In the genomic region with DNA sequence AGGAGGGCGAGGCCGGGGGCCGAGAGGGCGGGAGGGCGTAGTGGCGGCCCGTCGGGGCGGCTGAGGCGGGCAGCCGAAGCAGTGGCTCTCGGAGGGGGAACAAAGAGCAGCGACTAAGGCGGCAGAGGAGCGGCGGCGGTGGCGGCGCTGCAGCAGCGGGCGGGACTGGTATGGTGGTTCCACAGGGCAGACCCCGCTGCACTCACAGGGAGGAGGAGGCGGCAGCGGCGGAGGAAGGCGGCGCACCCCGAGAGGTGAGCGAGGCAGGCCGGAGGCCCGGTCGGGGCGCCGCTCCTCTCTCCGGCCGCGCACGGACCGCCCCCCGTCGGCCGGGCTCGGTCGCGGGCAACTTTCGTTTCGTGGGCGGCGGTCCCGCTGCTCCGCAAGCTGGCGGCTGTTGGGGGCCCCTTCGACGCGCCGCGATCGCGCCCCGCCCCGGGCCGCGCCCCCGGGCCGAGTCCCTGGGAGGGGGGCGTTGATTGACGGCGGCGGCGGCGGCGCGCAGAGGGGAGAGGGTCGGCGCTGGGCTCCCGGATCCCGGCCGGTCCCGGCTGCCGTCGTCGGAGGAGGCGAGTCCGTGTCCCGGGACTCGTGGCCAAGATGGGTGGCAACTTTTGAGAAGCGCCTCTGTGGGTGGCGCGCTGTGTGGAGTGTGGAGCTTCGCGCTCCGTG, we compare ENCODE assay signal across 8 cellular contexts. TPM values are rescaled to one million over a fixed set of nuclear protein-coding genes. Genes with fewer than 3 reads are reported as not detected.
DNase-seq lines count a peak whose midpoint lies in the region; ATAC-seq and TF ChIP-seq lines count a peak whose summit lies in the region.

No MANE protein-coding gene starts in this region.

- H3K27me3 ChIP-seq in heart left ventricle (no peaks in the 10 kb centered on the region), trophoblast cell (ENCODE audit: insufficient read depth, low read length) (no peaks in the 10 kb centered on the region)

- POLR2A ChIA-PET in OCI-LY7 (lab: Charles Lee): interaction anchor here (0.8 kb wide), 1 partner anchor 959 kb away, joined by 3 read pairs; no protein-coding TSS in a partner anchor

- ATAC-seq in HG02678 (IDR thresholded peaks at IDR 0.05; ENCODE audit: unreplicated experiment): peak; percentile 37
- peak; percentile 33 to 52 for ATAC-seq in activated naive CD4-positive, alpha-beta T cell treated with anti-CD3 and anti-CD28 coated beads, Interleukin-2, amount 50 U/mL, for 72 hours
- peak in 3 of 4 donors; percentile 27 to 37 (median 30) for ATAC-seq in heart left ventricle

- no peak for TF ChIP-seq POLR2A in heart left ventricle (IDR thresholded peaks at IDR 0.05)

- H3K9me3 Mint-ChIP-seq in activated naive CD4-positive, alpha-beta T cell treated with anti-CD3 and anti-CD28 coated beads, Interleukin-2, amount 50 U/mL, for 72 hours: no peaks in the 10 kb centered on the region

- no peak overlapping the region for H3K23ac ChIP-seq in trophoblast cell (ENCODE audit: low read length)

- H2BK120ac ChIP-seq in trophoblast cell (ENCODE audit: insufficient read depth, low read length, poor library complexity): peak overlapping the region; percentile 99

- CTCF ChIA-PET in OCI-LY7 (lab: Charles Lee; ENCODE audit: unreplicated experiment): interaction anchor here (0.6 kb wide), 1 partner anchor 804 kb away, joined by 3 read pairs; no protein-coding TSS in a partner anchor

- TF ChIP-seq CTCF in OCI-LY7 (conservative IDR thresholded peaks at IDR 0.05; ENCODE audit: low read length) (0 out of 2 replicates have a peak, but pooled peaks have one; percentile 10), heart left ventricle (IDR thresholded peaks at IDR 0.05) (peak in 1 of 12 donors; percentile 28)

- WGBS in heart left ventricle, 4 donors: 0 to 1% (median 0%) methylated on average over 29 to 92 of the region's 92 CpGs
- WGBS in trophoblast cell (ENCODE audit: extremely low coverage, insufficient coverage, insufficient read length): no CpG with 5 or more reads among the region's 92 CpGs

- peak overlapping the region; percentile 1; the same call in 1 of the 2 replicates for H2AFZ ChIP-seq in OCI-LY7 (ENCODE audit: low read length)
- peak overlapping the region; percentile 99 for H2AFZ ChIP-seq in trophoblast cell (ENCODE audit: insufficient read depth, low read length, poor library complexity)

- H3K27ac Mint-ChIP-seq in activated naive CD4-positive, alpha-beta T cell treated with anti-CD3 and anti-CD28 coated beads, Interleukin-2, amount 50 U/mL, for 72 hours: peak overlapping the region; percentile 85 to 94

- H3K9ac ChIP-seq in trophoblast cell (ENCODE audit: low read length): peak overlapping the region; percentile 94

- H3K4me1 ChIP-seq in OCI-LY7 (ENCODE audit: insufficient read depth, low read length, poor library complexity, severe bottlenecking) (peaks cover 14% of the 10 kb centered on the region), heart left ventricle (peaks cover 0 to 34% (median 20%) of the 10 kb centered on the region in 12 donors), trophoblast cell (ENCODE audit: control insufficient read depth in 1 of 2, insufficient read depth in 2 of 2, low read length in 2 of 2) (no peaks in the 10 kb centered on the region)

- peak overlapping the region; percentile 100 for H3K4ac ChIP-seq in trophoblast cell (ENCODE audit: low read depth, low read length)

- H3K27ac ChIP-seq in OCI-LY7 (ENCODE audit: low read depth, low read length, poor library complexity, severe bottlenecking) (peak overlapping the region; percentile 66), heart left ventricle (peak overlapping the region; percentile 79 to 96 (median 93)), trophoblast cell (ENCODE audit: low read depth, low read length) (peak overlapping the region; percentile 79)

- no peak overlapping the region for H2BK12ac ChIP-seq in trophoblast cell (ENCODE audit: low read length)

- H3K4me3 ChIP-seq in OCI-LY7 (ENCODE audit: low read depth, low read length, poor library complexity, severe bottlenecking): peak overlapping the region; percentile 87
- peak overlapping the region; percentile 61 to 99 (median 96) for H3K4me3 ChIP-seq in heart left ventricle
- peak overlapping the region; percentile 99 for H3K4me3 ChIP-seq in trophoblast cell (ENCODE audit: low read depth, low read length)

- H3K36me3 Mint-ChIP-seq in activated naive CD4-positive, alpha-beta T cell treated with anti-CD3 and anti-CD28 coated beads, Interleukin-2, amount 50 U/mL, for 72 hours: peaks cover 0 to 22% of the 10 kb centered on the region in 2 donors

- H2AK5ac ChIP-seq in trophoblast cell (ENCODE audit: low read length): peak overlapping the region; percentile 100

- H3K18ac ChIP-seq in trophoblast cell (ENCODE audit: low read length): peak overlapping the region; percentile 100

- H3K9me3 ChIP-seq in OCI-LY7 (ENCODE audit: low read length): peaks cover 4% of the 10 kb centered on the region
- H3K9me3 ChIP-seq in heart left ventricle: no peaks in the 10 kb centered on the region
- peaks cover 3% of the 10 kb centered on the region for H3K9me3 ChIP-seq in trophoblast cell (ENCODE audit: insufficient read depth, low read depth, low read length)

- H3K36me3 ChIP-seq in OCI-LY7 (ENCODE audit: insufficient read depth, low read length) (peaks cover 36% of the 10 kb centered on the region), heart left ventricle (peaks cover 0 to 6% (median 0%) of the 10 kb centered on the region in 9 donors), trophoblast cell (ENCODE audit: control insufficient read depth in 1 of 2, insufficient read depth in 2 of 2, low read length in 2 of 2) (peaks cover 3 to 11% of the 10 kb centered on the region in 2 experiments)

- H4K8ac ChIP-seq in trophoblast cell (ENCODE audit: low read depth, low read length): peak overlapping the region; percentile 99

- no TSS peak for BruUV-seq in OCI-LY7 (replicated peaks; lab: Mats Ljungman, UMichigan)

- H3K14ac ChIP-seq in trophoblast cell (ENCODE audit: low read length): peak overlapping the region; percentile 100

- H2BK5ac ChIP-seq in trophoblast cell (ENCODE audit: low read depth, low read length, poor library complexity): peak overlapping the region; percentile 95

- no peaks in the 10 kb centered on the region for H3K9me2 ChIP-seq in OCI-LY7 (ENCODE audit: insufficient read depth, low read length)

- H4K12ac ChIP-seq in trophoblast cell (ENCODE audit: low read depth, low read length): peak overlapping the region; percentile 100

- intact Hi-C loops in OCI-LY7 (cut with micrococcal nuclease; ENCODE audit: unreplicated experiment) (loop anchor here (5.0 to 10.0 kb wide), 2 partner anchors 113 to 670 kb away; partner anchors contain the start of gene SQSTM1), heart left ventricle (cut with DNase I) (no loop called here)

- DNase-seq in NCI-H345 (lab: John Stamatoyannopoulos, UW) (peak; percentile 57), NCI-H345 treated with DMSO at 0.1 percent for 48 hours (lab: John Stamatoyannopoulos, UW; ENCODE audit: unreplicated experiment) (no peak), OCI-LY7 (ENCODE audit: low spot score) (peak; percentile 54), heart left ventricle (peak; percentile 36 to 73 (median 48)), trophoblast cell (peak; percentile 7 to 39), ureter (ENCODE audit: low spot score) (peak; percentile 53)
- DNase-seq in activated naive CD4-positive, alpha-beta T cell treated with anti-CD3 and anti-CD28 coated beads, Interleukin-2, amount 50 U/mL, for 72 hours (ENCODE audit: low spot score in 2 of 2): peak; percentile 49 to 57

- H3K4me2 ChIP-seq in OCI-LY7 (ENCODE audit: low read length): peak overlapping the region; percentile 86
- H3K4me2 ChIP-seq in trophoblast cell (ENCODE audit: low read length): peak overlapping the region; percentile 79

- peak overlapping the region; percentile 99 for H4K91ac ChIP-seq in trophoblast cell (ENCODE audit: low read depth, low read length)

- peaks cover 19% of the 10 kb centered on the region; the same call in 1 of the 2 replicates for H4K20me1 ChIP-seq in OCI-LY7 (ENCODE audit: insufficient read depth, low read length)

- H3K79me2 ChIP-seq in OCI-LY7 (ENCODE audit: insufficient read depth, low read depth, low read length): peaks cover 45% of the 10 kb centered on the region
- peaks cover 19% of the 10 kb centered on the region for H3K79me2 ChIP-seq in trophoblast cell (ENCODE audit: control insufficient read depth, insufficient read depth, low read length, poor library complexity)

- H3K79me1 ChIP-seq in trophoblast cell (ENCODE audit: low read length): peaks cover 8% of the 10 kb centered on the region

RNA-seq across cellular contexts. Expression of gene CNOT6, which starts 0.5 kb away (rescaled TPM):
- 9.4 and 9.8 TPM in 2 replicates for total RNA-seq in OCI-LY7 (2014; rRNA removed; shearing (Covaris generic))
- total RNA-seq in OCI-LY7 (2022): 30.1 and 34.0 TPM in 2 replicates
- total RNA-seq in activated naive CD4-positive, alpha-beta T cell treated with anti-CD3 and anti-CD28 coated beads, Interleukin-2, amount 50 U/mL, for 72 hours: 10 to 100 TPM; 28.7 to 37.0 TPM
- total RNA-seq in heart left ventricle: 10 to 100 TPM in 7 of 9 donors, 1 to 10 TPM in 2; 8.1 to 18.8 (median 13.0) TPM
- 10 to 100 TPM in 1 of 2 donors, 1 to 10 TPM in 1; 3.1 to 12.3 TPM for polyA plus RNA-seq in heart left ventricle
- 33.2 and 34.0 TPM in 2 replicates for polyA plus RNA-seq in trophoblast cell (2013)
- 29.6 TPM for total RNA-seq in ureter
